ENCODE assay signal across 8 cellular contexts in genomic region chr1:212951058-212951923, GRCh38. TPM values are rescaled to one million over a fixed set of nuclear protein-coding genes. Genes with fewer than 3 reads are reported as not detected.
DNase-seq lines count a peak whose midpoint lies in the region; ATAC-seq, FAIRE-seq and TF ChIP-seq lines count a peak whose summit lies in the region.

No MANE protein-coding gene starts in this region.

- H3K36me3 Mint-ChIP-seq in IgD-negative memory B cell = no peaks in the 10 kb centered on the region
- no peaks in the 10 kb centered on the region for H3K36me3 Mint-ChIP-seq in dendritic cell treated with granulocyte-macrophage colony-stimulating factor and Interleukin-4, amounts not matched to agents 40 ng/mL and 50 ng/mL, for 4 days (ENCODE audit: low read depth)
- H3K36me3 Mint-ChIP-seq in naive thymus-derived CD4-positive, alpha-beta T cell = peaks cover 0 to 4% (median 0%) of the 10 kb centered on the region in 5 donors

- TF ChIP-seq POLR2A in GM18505 (IDR thresholded peaks at IDR 0.05; ENCODE audit: borderline replicate concordance, extremely low read depth, insufficient read depth, insufficient read length) = no peak

- H3K9me3 Mint-ChIP-seq in IgD-negative memory B cell = peaks cover 0 to 3% (median 0%) of the 10 kb centered on the region in 3 donors
- H3K9me3 Mint-ChIP-seq in dendritic cell treated with granulocyte-macrophage colony-stimulating factor and Interleukin-4, amounts not matched to agents 40 ng/mL and 50 ng/mL, for 4 days = peaks cover 10% of the 10 kb centered on the region
- peaks cover 0 to 5% (median 2%) of the 10 kb centered on the region in 11 donors for H3K9me3 Mint-ChIP-seq in naive thymus-derived CD4-positive, alpha-beta T cell

- no peaks in the 10 kb centered on the region for H3K9me3 ChIP-seq in naive thymus-derived CD4-positive, alpha-beta T cell (ENCODE audit: control insufficient read depth in 2 of 3, low read length in 3 of 3)

- H3K4me3 Mint-ChIP-seq in IgD-negative memory B cell = peak overlapping the region; percentile 88 to 96 (median 91)
- H3K4me3 Mint-ChIP-seq in dendritic cell treated with granulocyte-macrophage colony-stimulating factor and Interleukin-4, amounts not matched to agents 40 ng/mL and 50 ng/mL, for 4 days = peak overlapping the region; percentile 73
- H3K4me3 Mint-ChIP-seq in naive thymus-derived CD4-positive, alpha-beta T cell = peak overlapping the region; percentile 66 to 89 (median 81)

- H3K27me3 ChIP-seq in naive thymus-derived CD4-positive, alpha-beta T cell (ENCODE audit: control insufficient read depth in 2 of 2, insufficient read depth in 2 of 2, low read length in 2 of 2) = peaks cover 0 to 3% of the 10 kb centered on the region in 2 donors

- ATAC-seq in GM18505 (IDR thresholded peaks at IDR 0.05; ENCODE audit: unreplicated experiment) (peak; percentile 5), HG02610 (IDR thresholded peaks at IDR 0.05; ENCODE audit: unreplicated experiment) (no peak)
- ATAC-seq in naive thymus-derived CD4-positive, alpha-beta T cell = no peak

- POLR2A ChIA-PET in naive thymus-derived CD4-positive, alpha-beta T cell (lab: Charles Lee) = no interaction called here

- FAIRE-seq in GM19239 (lab: Jason Lieb, UNC) = no peak

- no peaks in the 10 kb centered on the region for H3K36me3 ChIP-seq in naive thymus-derived CD4-positive, alpha-beta T cell (ENCODE audit: control insufficient read depth in 2 of 3, insufficient read depth in 3 of 3, low read length in 3 of 3)

- H3K27ac ChIP-seq in naive thymus-derived CD4-positive, alpha-beta T cell (ENCODE audit: low read depth, low read length) = no peak overlapping the region

- peaks cover 22% of the 10 kb centered on the region for H3K27me3 Mint-ChIP-seq in IgD-negative memory B cell
- H3K27me3 Mint-ChIP-seq in dendritic cell treated with granulocyte-macrophage colony-stimulating factor and Interleukin-4, amounts not matched to agents 40 ng/mL and 50 ng/mL, for 4 days = peaks cover 73% of the 10 kb centered on the region
- H3K27me3 Mint-ChIP-seq in naive thymus-derived CD4-positive, alpha-beta T cell = peaks cover 51 to 78% (median 56%) of the 10 kb centered on the region in 5 donors

- CTCF ChIA-PET in naive thymus-derived CD4-positive, alpha-beta T cell (lab: Charles Lee) = no interaction called here

- H3K4me1 ChIP-seq in naive thymus-derived CD4-positive, alpha-beta T cell (ENCODE audit: control insufficient read depth in 2 of 2, insufficient read depth in 2 of 2, low read length in 2 of 2) = no peaks in the 10 kb centered on the region

- intact Hi-C loops in dendritic cell treated with granulocyte-macrophage colony-stimulating factor and Interleukin-4, amounts not matched to agents 40 ng/mL and 50 ng/mL, for 4 days (cut with micrococcal nuclease) = no loop called here
- intact Hi-C loops in naive thymus-derived CD4-positive, alpha-beta T cell (cut with micrococcal nuclease) = no loop called here

- H3K4me1 Mint-ChIP-seq in IgD-negative memory B cell = peaks cover 10 to 18% (median 10%) of the 10 kb centered on the region in 3 donors
- peaks cover 31% of the 10 kb centered on the region for H3K4me1 Mint-ChIP-seq in dendritic cell treated with granulocyte-macrophage colony-stimulating factor and Interleukin-4, amounts not matched to agents 40 ng/mL and 50 ng/mL, for 4 days (ENCODE audit: low read depth)
- H3K4me1 Mint-ChIP-seq in naive thymus-derived CD4-positive, alpha-beta T cell = peaks cover 5 to 19% (median 13%) of the 10 kb centered on the region in 7 donors

- no peak overlapping the region for H3K27ac Mint-ChIP-seq in IgD-negative memory B cell
- H3K27ac Mint-ChIP-seq in dendritic cell treated with granulocyte-macrophage colony-stimulating factor and Interleukin-4, amounts not matched to agents 40 ng/mL and 50 ng/mL, for 4 days = no peak overlapping the region
- H3K27ac Mint-ChIP-seq in naive thymus-derived CD4-positive, alpha-beta T cell = peak overlapping the region in 1 of 9 donors; percentile 22

- no peak for DNase-seq in naive thymus-derived CD4-positive, alpha-beta T cell
- DNase-seq in activated gamma-delta T cell treated with Interleukin-2 at 50 U/mL for 16 hours (no peak), iPS-NIHi7 (ENCODE audit: extremely low spot score) (no peak), GM19239 (ENCODE audit: insufficient read length, low spot score) (no peak)

- H3K4me3 ChIP-seq in naive thymus-derived CD4-positive, alpha-beta T cell (ENCODE audit: low read length) = peak overlapping the region; percentile 30

RNA-seq across cellular contexts. Expression of gene VASH2, which starts 0.9 kb away (rescaled TPM):
- polyA plus RNA-seq in IgD-negative memory B cell = not detected
- 1 to 10 TPM in 1 of 5 experiments, under 1 TPM in 1, not detected in 3; 0.73 to 1.1 TPM for total RNA-seq in naive thymus-derived CD4-positive, alpha-beta T cell
- not detected for polyA plus RNA-seq in naive thymus-derived CD4-positive, alpha-beta T cell
